Comparison of ENCODE assay signal across 21 cellular contexts in the genomic region with DNA sequence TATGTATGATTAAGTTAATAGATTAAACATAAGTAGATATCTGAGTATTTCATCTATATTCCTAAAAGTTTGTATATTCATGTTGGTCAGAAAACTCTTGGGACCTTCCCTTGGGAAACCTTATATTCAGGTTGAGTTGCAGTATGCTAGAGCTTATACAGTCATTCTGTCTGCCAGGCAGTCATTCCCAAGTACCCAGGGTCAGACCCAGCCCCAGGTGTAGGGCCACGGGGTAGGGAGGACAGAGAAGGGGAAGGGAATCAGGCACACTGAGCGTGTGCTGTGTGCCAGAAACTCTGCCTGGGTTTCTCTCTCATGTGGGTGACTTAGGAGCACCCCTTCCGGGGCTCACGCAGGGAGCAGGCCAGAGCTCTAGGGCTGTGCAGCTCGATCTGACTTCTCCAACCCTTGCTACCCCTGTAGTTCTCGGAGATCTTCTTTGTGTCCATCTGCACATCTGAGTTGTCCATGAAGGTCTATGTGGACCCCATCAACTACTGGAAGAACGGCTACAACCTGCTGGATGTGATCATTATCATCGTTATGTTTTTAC. TPM values are rescaled to one million over a fixed set of nuclear protein-coding genes. Genes with fewer than 3 reads are reported as not detected.
"Had no signal": no experiment of that assay in that cellular context is flagged by ENCODE, and none has a peak within 500 bp of the region (broad histone marks: within the 10 kb centered on the region; RNA-seq: fewer than 3 reads in every experiment).

No MANE protein-coding gene starts in this region.

- H3K27ac ChIP-seq: foreskin keratinocyte, left ventricle myocardium inferior, lower lobe of right lung, neutrophil, spleen, suprapubic skin, tibial artery, upper lobe of left lung, vagina had no signal

- H3K4me1 ChIP-seq: foreskin keratinocyte, lower lobe of right lung, suprapubic skin, upper lobe of left lung, vagina had no signal

- H3K9me3 ChIP-seq: lower lobe of right lung, neutrophil, suprapubic skin, tibial artery, upper lobe of left lung, vagina had no signal

- ATAC-seq: foreskin keratinocyte; left cardiac atrium; sciatic nerve; stimulated activated naive B cell treated with anti-CD40 and anti-IgM and Interleukin-4, amounts not matched to agents 10 μg/mL and 1 μg/mL and 100 μg/mL, for 72 hours had no signal

- H3K36me3 ChIP-seq: left ventricle myocardium inferior, lower lobe of right lung, neutrophil, spleen, suprapubic skin, tibial artery, upper lobe of left lung, vagina had no signal

- DNase-seq: foreskin keratinocyte; kidney; left cardiac atrium; left ventricle myocardium inferior; lower lobe of right lung; naive B cell; nephron progenitor cell; spleen; stimulated activated CD4-positive, alpha-beta T cell treated with anti-CD3 and anti-CD28 coated beads, Interleukin-15, amount 100 ng/mL, for 24 hours; stimulated activated CD4-positive, alpha-beta T cell treated with anti-CD3 and anti-CD28 coated beads, Interleukin-1b, Interleukin-23, amount 100 ng/mL, for 48 hours; stimulated activated CD4-positive, alpha-beta T cell treated with anti-CD3 and anti-CD28 coated beads, Interleukin-4, amount 100 ng/mL, for 24 hours; stimulated activated naive B cell treated with anti-CD40 and anti-IgM and Interleukin-4, amounts not matched to agents 10 μg/mL and 1 μg/mL and 100 μg/mL, for 72 hours; tibial artery; upper lobe of left lung had no signal

- H3K4me3 ChIP-seq: left ventricle myocardium inferior, lower lobe of right lung, spleen, suprapubic skin, tibial artery, upper lobe of left lung, vagina had no signal

- H3K27me3 ChIP-seq: neutrophil, spleen, suprapubic skin, tibial artery, upper lobe of left lung, vagina had no signal

RNA-seq across cellular contexts. Expression of gene CATSPER3, which starts 28.2 kb away (rescaled TPM):
- total RNA-seq: epithelial cell of proximal tubule, osteocyte, pulmonary artery endothelial cell, vagina had no signal

RNA-seq across cellular contexts. Expression of gene PITX1, which starts 38.1 kb away (rescaled TPM):
- total RNA-seq: kidney, left cardiac atrium, left ventricle myocardium inferior had no signal
